Comparison of ENCODE assay signal across 32 cellular contexts in the genomic region with DNA sequence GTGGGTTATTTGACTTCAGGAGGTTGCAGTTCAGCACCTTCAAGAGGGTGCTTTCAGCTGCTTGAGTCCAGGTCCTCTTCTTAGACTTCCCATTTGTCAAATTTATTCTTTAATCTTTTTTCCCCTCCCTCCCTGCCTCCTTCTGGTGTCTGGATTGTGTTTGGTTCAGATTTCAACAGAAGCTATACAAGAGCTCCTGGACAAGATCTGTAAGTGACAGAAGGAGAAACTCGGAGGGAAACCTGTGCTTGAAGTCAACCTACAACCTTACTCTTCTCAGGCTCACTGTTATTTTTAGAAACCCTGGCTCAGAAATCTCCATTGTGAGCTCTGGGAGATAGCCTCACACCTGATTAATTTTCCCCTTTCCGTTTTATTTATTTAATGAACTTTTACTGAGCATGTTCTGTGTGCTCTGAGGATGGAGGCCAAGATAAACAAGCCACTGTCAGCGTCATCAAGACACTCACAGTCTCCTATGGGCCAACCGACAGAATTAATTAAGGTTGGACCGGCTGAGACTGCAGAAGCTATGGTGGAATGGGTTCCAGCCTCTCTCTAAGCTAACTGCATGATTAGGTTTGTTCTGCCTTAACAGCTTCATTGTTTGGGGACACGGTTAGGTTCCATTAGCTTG. TPM values are rescaled to one million over a fixed set of nuclear protein-coding genes. Genes with fewer than 3 reads are reported as not detected.
DNase-seq lines count a peak whose midpoint lies in the region; ATAC-seq and TF ChIP-seq lines count a peak whose summit lies in the region.
"Had no signal": no experiment of that assay in that cellular context is flagged by ENCODE, and none has a peak within 500 bp of the region (broad histone marks: within the 10 kb centered on the region; RNA-seq: fewer than 3 reads in every experiment).

No MANE protein-coding gene starts in this region.

- no peak overlapping the region for H3K4me3 ChIP-seq in LNCaP clone FGC (ENCODE audit: low read depth, low read length)
- peak overlapping the region in 1 of 59 donors; percentile 73 for H3K4me3 ChIP-seq in dorsolateral prefrontal cortex
- H3K4me3 ChIP-seq: lower lobe of right lung, MG63, tibial nerve had no signal

- CTCF ChIA-PET in activated CD4-positive, alpha-beta T cell treated with anti-CD3 and anti-CD28 coated beads, Interleukin-2, amount 10 ng/mL, durations not matched to agents 7 days and 5 days (lab: Charles Lee) = interaction anchor here (0.6 to 1.9 kb wide), 5 partner anchors 14 to 530 kb away, joined by 3 to 6 read pairs (median 3); partner anchors contain the start of gene PDE1B

- H3K27me3 ChIP-seq in dorsolateral prefrontal cortex = no peaks in the 10 kb centered on the region

- H3K9me3 Mint-ChIP-seq in activated CD4-positive, alpha-beta T cell treated with anti-CD3 and anti-CD28 coated beads, Interleukin-2, amount 10 ng/mL, durations not matched to agents 7 days and 5 days = no peaks in the 10 kb centered on the region
- H3K9me3 Mint-ChIP-seq in dendritic cell treated with granulocyte-macrophage colony-stimulating factor and Interleukin-4, amounts not matched to agents 40 ng/mL and 50 ng/mL, for 4 days = no peaks in the 10 kb centered on the region
- H3K9me3 Mint-ChIP-seq: activated naive CD4-positive, alpha-beta T cell treated with anti-CD3 and anti-CD28 coated beads, Interleukin-2, amount 50 U/mL, for 24 hours; CD8-positive, alpha-beta memory T cell; effector memory CD8-positive, alpha-beta T cell; naive thymus-derived CD8-positive, alpha-beta T cell; stimulated activated naive CD8-positive, alpha-beta T cell treated with anti-CD3 and anti-CD28 coated beads, Interleukin-15, amount 100 ng/mL, for 72 hours; T-cell had no signal

- H3K36me3 Mint-ChIP-seq in activated CD4-positive, alpha-beta T cell treated with anti-CD3 and anti-CD28 coated beads, Interleukin-2, amount 10 ng/mL, durations not matched to agents 7 days and 5 days (ENCODE audit: low read depth) = peaks cover 16% of the 10 kb centered on the region
- peaks cover 7% of the 10 kb centered on the region for H3K36me3 Mint-ChIP-seq in dendritic cell treated with granulocyte-macrophage colony-stimulating factor and Interleukin-4, amounts not matched to agents 40 ng/mL and 50 ng/mL, for 4 days (ENCODE audit: low read depth)
- H3K36me3 Mint-ChIP-seq: activated naive CD4-positive, alpha-beta T cell treated with anti-CD3 and anti-CD28 coated beads, Interleukin-2, amount 50 U/mL, for 24 hours; naive thymus-derived CD8-positive, alpha-beta T cell had no signal

- POLR2A ChIA-PET in activated CD4-positive, alpha-beta T cell treated with anti-CD3 and anti-CD28 coated beads, Interleukin-2, amount 10 ng/mL, durations not matched to agents 7 days and 5 days (lab: Charles Lee) = interaction anchor here (0.6 kb wide), 1 partner anchor 14 kb away, joined by 4 read pairs; no protein-coding TSS in a partner anchor

- H3K4me3 Mint-ChIP-seq in activated CD4-positive, alpha-beta T cell treated with anti-CD3 and anti-CD28 coated beads, Interleukin-2, amount 10 ng/mL, durations not matched to agents 7 days and 5 days = peak overlapping the region; percentile 71
- H3K4me3 Mint-ChIP-seq in dendritic cell treated with granulocyte-macrophage colony-stimulating factor and Interleukin-4, amounts not matched to agents 40 ng/mL and 50 ng/mL, for 4 days = no peak overlapping the region
- H3K4me3 Mint-ChIP-seq: activated CD8-positive, alpha-beta T cell treated with anti-CD3 and anti-CD28 coated beads, Interleukin-2, amount 10 ng/mL, durations not matched to agents 7 days and 5 days had no signal

- in situ Hi-C loops in ACHN (cut with HindIII; ENCODE audit: low pct_ligation_motif_present, low pct_unique_long_range_greater_than_20kb, low sequenced_read_pairs) = no loop called here

- ATAC-seq in HG03354 (IDR thresholded peaks at IDR 0.05; ENCODE audit: poor library complexity, severe bottlenecking, unreplicated experiment) = no peak
- ATAC-seq: activated CD8-positive, alpha-beta T cell treated with anti-CD3 and anti-CD28 coated beads, Interleukin-2, amount 10 ng/mL, durations not matched to agents 7 days and 5 days; effector memory CD8-positive, alpha-beta T cell; heart left ventricle; lower lobe of right lung; naive thymus-derived CD8-positive, alpha-beta T cell; stimulated activated naive CD8-positive, alpha-beta T cell treated with anti-CD3 and anti-CD28 coated beads, Interleukin-15, amount 100 ng/mL, for 72 hours; T-cell had no signal

- no peak for TF ChIP-seq CTCF in LNCaP clone FGC (IDR thresholded peaks at IDR 0.05; ENCODE audit: control insufficient read depth, extremely low read depth, insufficient read depth)
- no peak for TF ChIP-seq CTCF in dorsolateral prefrontal cortex (IDR thresholded peaks at IDR 0.05 in 54 of 56, conservative IDR thresholded peaks at IDR 0.05 in 2 of 56; ENCODE audit: low read depth in 1 of 56, partially characterized antibody in 56 of 56)

- no peaks in the 10 kb centered on the region for H3K27me3 Mint-ChIP-seq in activated CD4-positive, alpha-beta T cell treated with anti-CD3 and anti-CD28 coated beads, Interleukin-2, amount 10 ng/mL, durations not matched to agents 7 days and 5 days
- no peaks in the 10 kb centered on the region for H3K27me3 Mint-ChIP-seq in dendritic cell treated with granulocyte-macrophage colony-stimulating factor and Interleukin-4, amounts not matched to agents 40 ng/mL and 50 ng/mL, for 4 days
- H3K27me3 Mint-ChIP-seq: activated naive CD4-positive, alpha-beta T cell treated with anti-CD3 and anti-CD28 coated beads, Interleukin-2, amount 50 U/mL, for 24 hours; B cell; CD8-positive, alpha-beta memory T cell; effector memory CD8-positive, alpha-beta T cell; stimulated activated naive CD8-positive, alpha-beta T cell treated with anti-CD3 and anti-CD28 coated beads, Interleukin-15, amount 100 ng/mL, for 72 hours; T-cell had no signal

- H3K4me1 Mint-ChIP-seq in activated CD4-positive, alpha-beta T cell treated with anti-CD3 and anti-CD28 coated beads, Interleukin-2, amount 10 ng/mL, durations not matched to agents 7 days and 5 days = peaks cover 53% of the 10 kb centered on the region
- peaks cover 32% of the 10 kb centered on the region for H3K4me1 Mint-ChIP-seq in dendritic cell treated with granulocyte-macrophage colony-stimulating factor and Interleukin-4, amounts not matched to agents 40 ng/mL and 50 ng/mL, for 4 days (ENCODE audit: low read depth)

- no peak for DNase-seq in activated CD4-positive, alpha-beta T cell treated with anti-CD3 and anti-CD28 coated beads, Interleukin-2, amount 10 ng/mL, durations not matched to agents 7 days and 5 days
- no peak for DNase-seq in activated CD4-positive, alpha-beta T cell treated with anti-CD3 and anti-CD28 coated beads, Interleukin-2, amount 50 U/mL, for 1 hour
- DNase-seq in LNCaP clone FGC (ENCODE audit: low read depth) (peak; percentile 76), renal cortical epithelial cell (ENCODE audit: low read depth) (peak; percentile 41), dorsolateral prefrontal cortex (no peak), ACHN (no peak)
- DNase-seq: activated CD8-positive, alpha-beta T cell treated with anti-CD3 and anti-CD28 coated beads, Interleukin-2, amount 10 ng/mL, durations not matched to agents 7 days and 5 days; anterior cingulate cortex; CD8-positive, alpha-beta memory T cell; DMS 273 treated with DMSO at 0.1 percent for 48 hours; effector memory CD8-positive, alpha-beta T cell; EL; foreskin fibroblast; heart left ventricle; lower lobe of right lung; MG63; naive thymus-derived CD8-positive, alpha-beta T cell; NCI-H1105 treated with DMSO at 0.1 percent for 48 hours; NCI-H187 treated with DMSO at 0.1 percent for 48 hours; NCI-H510A treated with DMSO at 0.1 percent for 48 hours; OCI-M1; small intestine; stimulated activated CD4-positive, alpha-beta T cell treated with anti-CD3 and anti-CD28 coated beads, Interleukin-1b, Interleukin-23, amount 100 ng/mL, for 48 hours; stimulated activated naive CD8-positive, alpha-beta T cell treated with anti-CD3 and anti-CD28 coated beads, Interleukin-15, amount 100 ng/mL, for 72 hours; T-cell had no signal

- no peak overlapping the region for H3K27ac Mint-ChIP-seq in activated CD4-positive, alpha-beta T cell treated with anti-CD3 and anti-CD28 coated beads, Interleukin-2, amount 10 ng/mL, durations not matched to agents 7 days and 5 days
- H3K27ac Mint-ChIP-seq in dendritic cell treated with granulocyte-macrophage colony-stimulating factor and Interleukin-4, amounts not matched to agents 40 ng/mL and 50 ng/mL, for 4 days = peak overlapping the region; percentile 79
- H3K27ac Mint-ChIP-seq: activated CD8-positive, alpha-beta T cell treated with anti-CD3 and anti-CD28 coated beads, Interleukin-2, amount 10 ng/mL, durations not matched to agents 7 days and 5 days; activated naive CD4-positive, alpha-beta T cell treated with anti-CD3 and anti-CD28 coated beads, Interleukin-2, amount 50 U/mL, for 24 hours; B cell; effector memory CD8-positive, alpha-beta T cell had no signal

- H3K27ac ChIP-seq in dorsolateral prefrontal cortex = no peak overlapping the region
- H3K27ac ChIP-seq: lower lobe of right lung, RWPE1 had no signal

- intact Hi-C loops in dendritic cell treated with granulocyte-macrophage colony-stimulating factor and Interleukin-4, amounts not matched to agents 40 ng/mL and 50 ng/mL, for 4 days (cut with micrococcal nuclease) = no loop called here
- intact Hi-C loops in dorsolateral prefrontal cortex (cut with DNase I) = no loop called here

RNA-seq across cellular contexts. Expression of gene PDE1B, which starts 13.4 kb away (rescaled TPM):
- total RNA-seq in activated CD4-positive, alpha-beta T cell treated with anti-CD3 and anti-CD28 coated beads, Interleukin-2, amount 10 ng/mL, durations not matched to agents 7 days and 5 days = 10 to 100 TPM; 21.4 to 21.7 TPM
- total RNA-seq in renal cortical epithelial cell = 0.20 TPM in 1 of 2 replicates, not detected in the other
- 100 to 1,000 TPM in 3 of 120 experiments, 10 to 100 TPM in 117; 22.6 to 106 (median 74.9) TPM for total RNA-seq in dorsolateral prefrontal cortex
- total RNA-seq: bronchial epithelial cell had no signal

RNA-seq across cellular contexts. Expression of gene PPP1R1A, which starts 25.6 kb away (rescaled TPM):
- not detected for total RNA-seq in activated CD4-positive, alpha-beta T cell treated with anti-CD3 and anti-CD28 coated beads, Interleukin-2, amount 10 ng/mL, durations not matched to agents 7 days and 5 days
- total RNA-seq in renal cortical epithelial cell = 4.0 and 28.2 TPM in 2 replicates
- total RNA-seq in dorsolateral prefrontal cortex = 10 to 100 TPM; 12.7 to 51.0 (median 26.3) TPM
- total RNA-seq: activated CD8-positive, alpha-beta T cell treated with anti-CD3 and anti-CD28 coated beads, Interleukin-2, amount 10 ng/mL, durations not matched to agents 7 days and 5 days; B cell; bronchial epithelial cell; CD8-positive, alpha-beta memory T cell; lower lobe of right lung; naive thymus-derived CD8-positive, alpha-beta T cell; T-cell had no signal

Comparison
In these comparisons a context has a peak if more than half of its experiments do, and no peak if none do; other contexts are left out.
1. DNase-seq: peak in LNCaP clone FGC (single experiment) and renal cortical epithelial cell (single experiment); none in activated CD4-positive, alpha-beta T cell treated with anti-CD3 and anti-CD28 coated beads, Interleukin-2, amount 10 ng/mL, durations not matched to agents 7 days and 5 days (single experiment), activated CD4-positive, alpha-beta T cell treated with anti-CD3 and anti-CD28 coated beads, Interleukin-2, amount 50 U/mL, for 1 hour (single experiment), dorsolateral prefrontal cortex (0 of 10) and ACHN (single experiment).
2. RNA of gene PDE1B, which starts 13.4 kb away (total RNA-seq): 22.6 to 106 TPM in dorsolateral prefrontal cortex and 21.4 to 21.7 TPM in activated CD4-positive, alpha-beta T cell treated with anti-CD3 and anti-CD28 coated beads, Interleukin-2, amount 10 ng/mL, durations not matched to agents 7 days and 5 days; 0.20 TPM in renal cortical epithelial cell; every median in the first group is over 10 times any median in the second.